31 cellular contexts compared by ENCODE assay signal in the genomic region with DNA sequence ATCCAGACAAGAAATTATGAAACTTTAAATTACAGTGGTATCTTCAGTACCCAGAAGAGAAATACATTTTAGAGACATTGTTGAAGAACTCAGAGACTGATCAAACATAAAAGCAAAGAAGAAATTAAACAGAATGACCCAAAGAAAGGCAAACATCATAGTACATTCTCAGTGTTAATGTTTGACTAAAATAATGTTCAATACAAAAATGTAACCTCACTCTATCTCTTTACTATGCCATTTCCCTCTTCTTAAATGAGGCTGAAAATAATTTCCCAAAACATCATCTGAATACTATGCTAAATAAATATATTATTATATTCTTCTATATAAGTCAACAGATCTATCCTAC.
"Had no signal": no experiment of that assay in that cellular context is flagged by ENCODE, and none has a peak within 500 bp of the region (broad histone marks: within the 10 kb centered on the region; RNA-seq: fewer than 3 reads in every experiment).

No MANE protein-coding gene starts in this region.

- H3K36me3 ChIP-seq: ascending aorta, cardiac muscle cell, colonic mucosa, gastroesophageal sphincter, left lung, lower lobe of right lung, pancreas, prostate gland, stomach, thyroid gland, WERI-Rb-1 had no signal

- H3K9me3 ChIP-seq: ascending aorta, colonic mucosa, gastroesophageal sphincter, left lung, lower lobe of right lung, pancreas, prostate gland, stomach, thyroid gland had no signal

- ATAC-seq: gastroesophageal sphincter; left lung; lower lobe of right lung; naive thymus-derived CD8-positive, alpha-beta T cell; stimulated activated naive B cell treated with anti-CD40 and anti-IgM and Interleukin-4, amounts not matched to agents 10 μg/mL and 1 μg/mL and 100 μg/mL, for 72 hours had no signal

- H3K27me3 ChIP-seq: ascending aorta, cardiac muscle cell, colonic mucosa, gastroesophageal sphincter, left lung, pancreas, stomach, thyroid gland had no signal

- DNase-seq: activated CD4-positive, alpha-beta memory T cell treated with anti-CD3 and anti-CD28 coated beads, Interleukin-2, amount 10 ng/mL, durations not matched to agents 7 days and 5 days; activated CD4-positive, alpha-beta T cell treated with anti-CD3 and anti-CD28 coated beads, Interleukin-2, amount 10 ng/mL, durations not matched to agents 24 days and 14 days; activated CD4-positive, CD25-positive, alpha-beta regulatory T cell treated with anti-CD3 and anti-CD28 coated beads, Interleukin-2, amount 50 U/mL, for 72 hours; activated CD8-positive, alpha-beta memory T cell treated with anti-CD3 and anti-CD28 coated beads, Interleukin-2, amount 50 U/mL, for 48 hours; activated gamma-delta T cell; activated naive CD4-positive, alpha-beta T cell treated with anti-CD3 and anti-CD28 coated beads, Interleukin-2, amount 10 ng/mL, durations not matched to agents 7 days and 5 days; activated naive CD8-positive, alpha-beta T cell treated with anti-CD3 and anti-CD28 coated beads, Interleukin-2, amount 10 ng/mL, durations not matched to agents 7 days and 5 days; activated T-cell treated with anti-CD3 and anti-CD28 coated beads, Interleukin-2, amount 50 U/mL, for 24 hours; cerebellar nuclear complex; colonic mucosa; effector memory CD4-positive, alpha-beta T cell; erythroblast; hippocampal formation; left lung; lower lobe of right lung; mesenchymal stem cell; naive thymus-derived CD8-positive, alpha-beta T cell; nucleus accumbens; pancreas; retina; stimulated activated CD4-positive, alpha-beta T cell treated with anti-CD3 and anti-CD28 coated beads, Interleukin-1b, Interleukin-23, amount 100 ng/mL, for 48 hours; stimulated activated naive B cell treated with anti-CD40 and anti-IgM and Interleukin-4, amounts not matched to agents 10 μg/mL and 1 μg/mL and 100 μg/mL, for 72 hours; stomach; T-helper 9 cell; thyroid gland; WERI-Rb-1 had no signal

- H3K27ac ChIP-seq: ascending aorta, cardiac muscle cell, colonic mucosa, gastroesophageal sphincter, left lung, lower lobe of right lung, pancreas, prostate gland, stomach, thyroid gland, WERI-Rb-1 had no signal

- H3K4me3 ChIP-seq: ascending aorta, cardiac muscle cell, colonic mucosa, gastroesophageal sphincter, left lung, lower lobe of right lung, pancreas, prostate gland, smooth muscle cell, stomach, thyroid gland had no signal

- H3K4me1 ChIP-seq: ascending aorta, colonic mucosa, gastroesophageal sphincter, left lung, lower lobe of right lung, prostate gland, thyroid gland had no signal

- H3K4me2 ChIP-seq: smooth muscle cell had no signal
